9 cellular contexts compared by ENCODE assay signal in the genomic region with DNA sequence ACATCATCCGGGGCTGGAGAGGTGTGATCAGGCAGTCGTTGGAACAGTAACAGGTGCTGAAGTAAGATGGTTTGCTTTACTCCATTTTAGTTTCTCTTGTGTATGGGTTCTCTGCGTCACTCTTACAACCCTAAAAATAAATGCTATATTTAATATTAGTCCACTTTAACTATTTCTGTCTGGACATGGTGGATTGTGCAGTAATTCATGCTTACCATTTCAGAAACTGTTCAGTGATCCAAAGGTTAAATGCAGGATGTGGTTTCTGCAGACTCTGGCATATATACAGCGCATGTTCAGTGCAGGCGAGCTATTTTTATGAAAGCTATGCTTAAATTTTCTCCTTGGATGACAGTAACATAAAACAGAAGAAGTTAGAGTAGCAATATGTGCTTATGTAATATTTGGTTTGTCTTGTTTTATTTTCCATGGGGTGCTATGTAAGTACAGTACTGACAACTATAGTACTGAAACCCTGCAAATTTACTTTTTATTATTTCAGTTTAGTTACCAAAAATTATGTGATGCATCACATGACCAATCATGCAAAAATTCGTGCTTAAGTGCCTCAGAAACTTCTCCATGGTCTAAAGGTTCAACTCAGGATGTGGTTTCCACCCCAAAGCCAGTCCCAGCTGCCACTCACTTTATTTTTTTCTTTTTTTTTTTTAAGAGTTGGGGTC. TPM values are rescaled to one million over a fixed set of nuclear protein-coding genes. Genes with fewer than 3 reads are reported as not detected.
DNase-seq lines count a peak whose midpoint lies in the region; ATAC-seq, FAIRE-seq and TF ChIP-seq lines count a peak whose summit lies in the region.
"Had no signal": no experiment of that assay in that cellular context is flagged by ENCODE, and none has a peak within 500 bp of the region (broad histone marks: within the 10 kb centered on the region; RNA-seq: fewer than 3 reads in every experiment).

No MANE protein-coding gene starts in this region.

- no peaks in the 10 kb centered on the region for H3K27me3 ChIP-seq in dorsolateral prefrontal cortex
- no peaks in the 10 kb centered on the region for H3K27me3 ChIP-seq in gastroesophageal sphincter

- FAIRE-seq in kidney (lab: Jason Lieb, UNC) = no peak

- TF ChIP-seq CTCF in GM13977 (IDR thresholded peaks at IDR 0.05; ENCODE audit: extremely low read depth, insufficient read depth, missing control alignments) (no peak), dorsolateral prefrontal cortex (IDR thresholded peaks at IDR 0.05 in 54 of 56, conservative IDR thresholded peaks at IDR 0.05 in 2 of 56; ENCODE audit: low read depth in 1 of 56, partially characterized antibody in 56 of 56) (no peak), gastroesophageal sphincter (IDR thresholded peaks at IDR 0.05) (no peak), kidney (IDR thresholded peaks at IDR 0.05; ENCODE audit: borderline replicate concordance, extremely low read depth, insufficient read depth) (no peak)

- intact Hi-C loops in dorsolateral prefrontal cortex (cut with DNase I) = no loop called here
- intact Hi-C loops in kidney (cut with DNase I) = no loop called here

- no peak for TF ChIP-seq POLR2A in gastroesophageal sphincter (IDR thresholded peaks at IDR 0.05)

- H3K4me3 ChIP-seq in dorsolateral prefrontal cortex = peak overlapping the region in 1 of 59 donors; percentile 4
- H3K4me3 ChIP-seq in gastroesophageal sphincter = no peak overlapping the region
- H3K4me3 ChIP-seq in kidney (ENCODE audit: low read length in 2 of 2) = no peak overlapping the region

- H3K36me3 ChIP-seq in KOPT-K1 (ENCODE audit: insufficient read depth, low read length) (no peaks in the 10 kb centered on the region), gastroesophageal sphincter (no peaks in the 10 kb centered on the region), kidney (ENCODE audit: control insufficient read depth in 1 of 2, insufficient read depth in 2 of 2, low read length in 2 of 2) (no peaks in the 10 kb centered on the region)

- WGBS in gastroesophageal sphincter (ENCODE audit: low coverage in 1 of 2), 2 donors = 11% methylated on average over 6 of the region's 6 CpGs

- TF ChIP-seq EP300 in gastroesophageal sphincter (IDR thresholded peaks at IDR 0.05) = no peak

- in situ Hi-C loops in GM13977 (cut with MboI; ENCODE audit: low pct_unique_long_range_greater_than_20kb, low sequenced_read_pairs, unreplicated experiment) = no loop called here

- H3K27ac ChIP-seq in KOPT-K1 (ENCODE audit: low read depth, low read length, poor library complexity, severe bottlenecking) = peak overlapping the region; percentile 70
- peak overlapping the region in 40 of 59 donors; percentile 8 to 83 (median 52) for H3K27ac ChIP-seq in dorsolateral prefrontal cortex
- no peak overlapping the region for H3K27ac ChIP-seq in gastroesophageal sphincter
- H3K27ac ChIP-seq in kidney (ENCODE audit: low read depth in 2 of 2, low read length in 2 of 2) = no peak overlapping the region

- H3K9ac ChIP-seq in kidney (ENCODE audit: low read length in 2 of 2) = no peak overlapping the region

- H3K4me1 ChIP-seq in gastroesophageal sphincter = peaks cover 0 to 23% (median 12%) of the 10 kb centered on the region in 3 donors
- peaks cover 7 to 13% of the 10 kb centered on the region in 2 donors for H3K4me1 ChIP-seq in kidney (ENCODE audit: control insufficient read depth in 1 of 2, insufficient read depth in 1 of 2, low read depth in 1 of 2, low read length in 2 of 2)

- no peaks in the 10 kb centered on the region for H3K9me3 ChIP-seq in KOPT-K1 (ENCODE audit: insufficient read depth, low read length, poor library complexity, severe bottlenecking)
- no peaks in the 10 kb centered on the region for H3K9me3 ChIP-seq in gastroesophageal sphincter
- H3K9me3 ChIP-seq in kidney (ENCODE audit: control insufficient read depth in 1 of 2, low read length in 2 of 2) = peaks cover 3 to 5% of the 10 kb centered on the region in 2 donors

- DNase-seq in GM13977 (ENCODE audit: low spot score) = peak; percentile 68
- no peak for DNase-seq in dorsolateral prefrontal cortex
- DNase-seq in NCI-H2196 (lab: John Stamatoyannopoulos, UW; ENCODE audit: unreplicated experiment) = no peak
- DNase-seq in kidney = no peak
- no peak for DNase-seq in NCI-H774 (lab: John Stamatoyannopoulos, UW)

- ATAC-seq in GM21717 (IDR thresholded peaks at IDR 0.05; ENCODE audit: unreplicated experiment) (peak; percentile 67), gastroesophageal sphincter (no peak)

RNA-seq across cellular contexts. Expression of a gene that starts 46.6 kb away (rescaled TPM):
- 10 to 100 TPM; 34.8 to 69.0 (median 50.5) TPM for total RNA-seq in dorsolateral prefrontal cortex
- total RNA-seq in gastroesophageal sphincter = 1 to 10 TPM; 1.2 to 2.7 (median 1.7) TPM
- 1.4 TPM for total RNA-seq in kidney
- 0.37 TPM for polyA plus RNA-seq in kidney (ENCODE audit: insufficient read depth, low read depth, low replicate concordance)
- total RNA-seq: M059J had no signal

Comparison
In these comparisons a context has a peak if more than half of its experiments do, and no peak if none do; other contexts are left out.
1. H3K27ac ChIP-seq: peak in KOPT-K1 (single experiment) and dorsolateral prefrontal cortex (40 of 59); none in gastroesophageal sphincter (0 of 4) and kidney (0 of 2).
2. RNA of a gene that starts 46.6 kb away (total RNA-seq): 34.8 to 69.0 TPM in dorsolateral prefrontal cortex; 1.2 to 2.7 TPM in gastroesophageal sphincter and 1.4 TPM in kidney (single experiment); every median in the first group is over 4 times any median in the second.